ENCODE assay signal across 11 cellular contexts in genomic region chr3:53194218-53195065, GRCh38. TPM values are rescaled to one million over a fixed set of nuclear protein-coding genes. Genes with fewer than 3 reads are reported as not detected.
DNase-seq lines count a peak whose midpoint lies in the region; ATAC-seq and TF ChIP-seq lines count a peak whose summit lies in the region.
"Had no signal": no experiment of that assay in that cellular context is flagged by ENCODE, and none has a peak within 500 bp of the region (broad histone marks: within the 10 kb centered on the region; RNA-seq: fewer than 3 reads in every experiment).

No MANE protein-coding gene starts in this region.

- CTCF ChIA-PET in activated naive CD4-positive, alpha-beta T cell treated with anti-CD3 and anti-CD28 coated beads, Interleukin-2, amount 10 ng/mL, durations not matched to agents 7 days and 5 days (lab: Charles Lee): interaction anchor here (0.8 to 11.4 kb wide), 8 partner anchors 12 to 84 kb away, joined by 3 to 161 read pairs (median 5); partner anchors contain the start of gene PRKCD

- ATAC-seq in left colon: peak; percentile 8
- ATAC-seq: activated naive CD8-positive, alpha-beta T cell treated with anti-CD3 and anti-CD28 coated beads, Interleukin-2, amount 50 U/mL, for 24 hours had no signal

- H3K27ac Mint-ChIP-seq in activated naive CD4-positive, alpha-beta T cell treated with anti-CD3 and anti-CD28 coated beads, Interleukin-2, amount 10 ng/mL, durations not matched to agents 7 days and 5 days: no peak overlapping the region
- H3K27ac Mint-ChIP-seq in T-helper 2 cell treated with Interferon-gamma antibody and Interleukin-4, amounts not matched to agents 5 μg/mL and 100 μg/mL, for 36 hours: no peak overlapping the region
- H3K27ac Mint-ChIP-seq: activated naive CD8-positive, alpha-beta T cell treated with anti-CD3 and anti-CD28 coated beads, Interleukin-2, amount 50 U/mL, for 24 hours; CD4-positive, CD25-positive, alpha-beta regulatory T cell had no signal

- H3K9me3 Mint-ChIP-seq in activated naive CD4-positive, alpha-beta T cell treated with anti-CD3 and anti-CD28 coated beads, Interleukin-2, amount 10 ng/mL, durations not matched to agents 7 days and 5 days: no peaks in the 10 kb centered on the region
- no peaks in the 10 kb centered on the region for H3K9me3 Mint-ChIP-seq in T-helper 2 cell treated with Interferon-gamma antibody and Interleukin-4, amounts not matched to agents 5 μg/mL and 100 μg/mL, for 36 hours
- H3K9me3 Mint-ChIP-seq: activated naive CD8-positive, alpha-beta T cell treated with anti-CD3 and anti-CD28 coated beads, Interleukin-2, amount 50 U/mL, for 24 hours; CD4-positive, CD25-positive, alpha-beta regulatory T cell had no signal

- H3K4me1 Mint-ChIP-seq in activated naive CD4-positive, alpha-beta T cell treated with anti-CD3 and anti-CD28 coated beads, Interleukin-2, amount 10 ng/mL, durations not matched to agents 7 days and 5 days: peaks cover 10% of the 10 kb centered on the region
- peaks cover 6% of the 10 kb centered on the region for H3K4me1 Mint-ChIP-seq in T-helper 2 cell treated with Interferon-gamma antibody and Interleukin-4, amounts not matched to agents 5 μg/mL and 100 μg/mL, for 36 hours (ENCODE audit: low read depth)

- H3K27me3 Mint-ChIP-seq in activated naive CD4-positive, alpha-beta T cell treated with anti-CD3 and anti-CD28 coated beads, Interleukin-2, amount 10 ng/mL, durations not matched to agents 7 days and 5 days: no peaks in the 10 kb centered on the region
- H3K27me3 Mint-ChIP-seq in T-helper 2 cell treated with Interferon-gamma antibody and Interleukin-4, amounts not matched to agents 5 μg/mL and 100 μg/mL, for 36 hours (ENCODE audit: low read depth): no peaks in the 10 kb centered on the region

- DNase-seq in A172 (ENCODE audit: low spot score) (peak; percentile 36), HT1080 (ENCODE audit: low read depth) (peak; percentile 31), cardiac fibroblast (ENCODE audit: low read depth in 2 of 2) (peak; percentile 35 to 76), left colon (no peak), superior temporal gyrus (ENCODE audit: extremely low spot score) (no peak), HCEC 1CT (no peak)
- no peak for DNase-seq in activated naive CD4-positive, alpha-beta T cell treated with anti-CD3 and anti-CD28 coated beads, Interleukin-2, amount 10 ng/mL, durations not matched to agents 7 days and 5 days
- DNase-seq in T-helper 2 cell treated with Interferon-gamma antibody and Interleukin-4, amounts not matched to agents 5 μg/mL and 100 μg/mL, for 36 hours (ENCODE audit: low spot score): no peak
- DNase-seq: activated naive CD8-positive, alpha-beta T cell treated with anti-CD3 and anti-CD28 coated beads, Interleukin-2, amount 50 U/mL, for 24 hours; CD4-positive, CD25-positive, alpha-beta regulatory T cell had no signal

- H3K4me3 ChIP-seq in cardiac fibroblast (replicated peaks in 1 of 2; ENCODE audit: low read depth in 2 of 2, low read length in 2 of 2): no peak overlapping the region
- H3K4me3 ChIP-seq: SJSA1 had no signal

- no peak overlapping the region for H3K4me3 Mint-ChIP-seq in activated naive CD4-positive, alpha-beta T cell treated with anti-CD3 and anti-CD28 coated beads, Interleukin-2, amount 10 ng/mL, durations not matched to agents 7 days and 5 days
- H3K4me3 Mint-ChIP-seq in T-helper 2 cell treated with Interferon-gamma antibody and Interleukin-4, amounts not matched to agents 5 μg/mL and 100 μg/mL, for 36 hours: no peak overlapping the region
- H3K4me3 Mint-ChIP-seq: activated naive CD8-positive, alpha-beta T cell treated with anti-CD3 and anti-CD28 coated beads, Interleukin-2, amount 50 U/mL, for 24 hours had no signal

- no peak for TF ChIP-seq CTCF in cardiac fibroblast (IDR thresholded peaks at IDR 0.05; ENCODE audit: low read depth, low read length)

- intact Hi-C loops in left colon (cut with DNase I, micrococcal nuclease): loop anchor here (2.0 to 5.0 kb wide), 2 partner anchors 77 to 80 kb away; no protein-coding TSS in a partner anchor

- H3K36me3 Mint-ChIP-seq in activated naive CD4-positive, alpha-beta T cell treated with anti-CD3 and anti-CD28 coated beads, Interleukin-2, amount 10 ng/mL, durations not matched to agents 7 days and 5 days: peaks cover 6% of the 10 kb centered on the region
- H3K36me3 Mint-ChIP-seq in T-helper 2 cell treated with Interferon-gamma antibody and Interleukin-4, amounts not matched to agents 5 μg/mL and 100 μg/mL, for 36 hours (ENCODE audit: low read depth): peaks cover 5% of the 10 kb centered on the region

RNA-seq across cellular contexts. Expression of gene PRKCD, which starts 33.4 kb away (rescaled TPM):
- total RNA-seq in A172 (2014; rRNA removed; shearing (Covaris generic)): 2.5 and 3.4 TPM in 2 replicates
- 5.5 and 7.4 TPM in 2 replicates for total RNA-seq in HT1080 (2014; rRNA removed; shearing (Covaris generic))
- polyA plus RNA-seq in HT1080 (2015; cell fraction: cytosol; rRNA removed): 50.0 and 54.7 TPM in 2 replicates
- polyA plus RNA-seq in HT1080 (2015; cell fraction: nucleus; rRNA removed): 62.3 and 71.9 TPM in 2 replicates
- total RNA-seq in left colon: 10 to 100 TPM; 93.3 to 94.0 TPM

Comparison
In these comparisons a context has a peak if more than half of its experiments do, and no peak if none do; other contexts are left out.
1. DNase-seq: peak in A172 (single experiment), HT1080 (single experiment) and cardiac fibroblast (2 of 2); none in left colon (0 of 2), superior temporal gyrus (single experiment), activated naive CD4-positive, alpha-beta T cell treated with anti-CD3 and anti-CD28 coated beads, Interleukin-2, amount 10 ng/mL, durations not matched to agents 7 days and 5 days (single experiment), HCEC 1CT (single experiment) and T-helper 2 cell treated with Interferon-gamma antibody and Interleukin-4, amounts not matched to agents 5 μg/mL and 100 μg/mL, for 36 hours (single experiment).
2. RNA of gene PRKCD, which starts 33.4 kb away (total RNA-seq): 93.3 to 94.0 TPM in left colon; 5.5 to 7.4 TPM in HT1080 and 2.5 to 3.4 TPM in A172; every median in the first group is over 10 times any median in the second.